1 cellular context compared by ENCODE assay signal in the genomic region with DNA sequence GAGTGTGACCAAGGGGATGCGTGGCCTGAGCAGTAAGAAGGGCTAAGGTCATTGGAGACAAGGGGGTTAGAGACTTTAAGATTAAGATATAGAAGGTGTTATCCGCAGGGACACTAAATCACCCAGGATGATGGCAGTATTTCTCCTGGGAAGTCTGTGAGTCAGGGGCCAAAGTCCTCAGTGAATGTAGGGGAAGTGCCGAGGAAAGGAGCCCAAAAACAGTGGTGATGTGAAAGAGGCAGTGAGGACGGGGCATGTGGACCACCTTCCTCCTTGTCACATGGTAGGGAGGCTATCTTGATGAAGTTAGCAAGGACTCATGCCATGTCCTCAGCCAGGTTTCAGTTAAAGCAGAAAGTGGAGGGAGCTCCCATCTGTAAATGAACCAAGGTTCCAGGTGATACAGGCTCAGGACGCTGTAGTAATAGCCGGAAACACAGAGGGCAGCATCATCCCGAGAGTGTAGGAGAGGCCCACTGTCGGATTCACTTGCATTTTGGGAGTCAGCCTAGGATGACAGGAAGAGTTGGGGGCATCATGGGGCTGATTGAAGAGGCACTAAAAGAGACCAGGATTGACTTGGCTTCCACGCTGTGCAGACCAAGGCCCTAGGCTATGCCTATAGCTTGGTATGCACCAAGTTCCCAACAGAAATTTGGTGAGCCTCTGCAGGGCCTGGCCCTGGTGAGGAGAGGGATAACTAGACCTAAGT.
TF ChIP-seq lines count a peak whose summit lies in the region.

No MANE protein-coding gene starts in this region.

TF ChIP-seq in HepG2, 621 proteins besides CTCF, POLR2A, EP300 and RAD21 (continues in another document):
- TF ChIP-seq MTA3 (CRISPR knock-in tag; IDR thresholded peaks at IDR 0.05) (no peak), IRF9 (CRISPR knock-in tag; IDR thresholded peaks at IDR 0.05; ENCODE audit: borderline replicate concordance) (0 out of 2 replicates have a peak, but pooled peaks have one; percentile 12), ARNTL (CRISPR knock-in tag; IDR thresholded peaks at IDR 0.05) (0 out of 2 replicates have a peak, but pooled peaks have one; percentile 29), ZNF331 (CRISPR knock-in tag; IDR thresholded peaks at IDR 0.05) (no peak), ATAD3A (CRISPR knock-in tag; IDR thresholded peaks at IDR 0.05) (no peak), RXRB (CRISPR knock-in tag; IDR thresholded peaks at IDR 0.05; ENCODE audit: borderline replicate concordance) (0 out of 2 replicates have a peak, but pooled peaks have one; percentile 8), GABPB1 (CRISPR knock-in tag; IDR thresholded peaks at IDR 0.05) (peak; percentile 78), FOSL1 (CRISPR knock-in tag; IDR thresholded peaks at IDR 0.05; ENCODE audit: borderline replicate concordance) (peak; percentile 41; the same call in 1 of the 2 replicates), ZNF879 (CRISPR knock-in tag; IDR thresholded peaks at IDR 0.05) (no peak), TAF1 (CRISPR knock-in tag; IDR thresholded peaks at IDR 0.05) (0 out of 2 replicates have a peak, but pooled peaks have one; percentile 27), ZNF616 (CRISPR knock-in tag; IDR thresholded peaks at IDR 0.05; ENCODE audit: low read depth) (no peak), U2AF1 (optimal IDR thresholded peaks at IDR 0.05; ENCODE audit: low read depth, low read length) (no peak), ZNF720 (CRISPR knock-in tag; IDR thresholded peaks at IDR 0.05) (no peak), ZBTB4 (CRISPR knock-in tag; IDR thresholded peaks at IDR 0.05; ENCODE audit: borderline replicate concordance) (no peak), ZBTB3 (CRISPR knock-in tag; IDR thresholded peaks at IDR 0.05; ENCODE audit: borderline replicate concordance, low read depth) (no peak), CREB3 (CRISPR knock-in tag; IDR thresholded peaks at IDR 0.05) (no peak), ARID5B (CRISPR knock-in tag; IDR thresholded peaks at IDR 0.05) (no peak; the same call in 1 of the 2 replicates), NPAS2 (CRISPR knock-in tag; IDR thresholded peaks at IDR 0.05; ENCODE audit: borderline replicate concordance) (no peak)
- TF ChIP-seq, protein P1, sequence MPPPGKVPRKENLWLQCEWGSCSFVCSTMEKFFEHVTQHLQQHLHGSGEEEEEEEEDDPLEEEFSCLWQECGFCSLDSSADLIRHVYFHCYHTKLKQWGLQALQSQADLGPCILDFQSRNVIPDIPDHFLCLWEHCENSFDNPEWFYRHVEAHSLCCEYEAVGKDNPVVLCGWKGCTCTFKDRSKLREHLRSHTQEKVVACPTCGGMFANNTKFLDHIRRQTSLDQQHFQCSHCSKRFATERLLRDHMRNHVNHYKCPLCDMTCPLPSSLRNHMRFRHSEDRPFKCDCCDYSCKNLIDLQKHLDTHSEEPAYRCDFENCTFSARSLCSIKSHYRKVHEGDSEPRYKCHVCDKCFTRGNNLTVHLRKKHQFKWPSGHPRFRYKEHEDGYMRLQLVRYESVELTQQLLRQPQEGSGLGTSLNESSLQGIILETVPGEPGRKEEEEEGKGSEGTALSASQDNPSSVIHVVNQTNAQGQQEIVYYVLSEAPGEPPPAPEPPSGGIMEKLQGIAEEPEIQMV (CRISPR knock-in tag; IDR thresholded peaks at IDR 0.05; ENCODE audit: low read depth) = 0 out of 2 replicates have a peak, but pooled peaks have one; percentile 29
- TF ChIP-seq, protein P2, sequence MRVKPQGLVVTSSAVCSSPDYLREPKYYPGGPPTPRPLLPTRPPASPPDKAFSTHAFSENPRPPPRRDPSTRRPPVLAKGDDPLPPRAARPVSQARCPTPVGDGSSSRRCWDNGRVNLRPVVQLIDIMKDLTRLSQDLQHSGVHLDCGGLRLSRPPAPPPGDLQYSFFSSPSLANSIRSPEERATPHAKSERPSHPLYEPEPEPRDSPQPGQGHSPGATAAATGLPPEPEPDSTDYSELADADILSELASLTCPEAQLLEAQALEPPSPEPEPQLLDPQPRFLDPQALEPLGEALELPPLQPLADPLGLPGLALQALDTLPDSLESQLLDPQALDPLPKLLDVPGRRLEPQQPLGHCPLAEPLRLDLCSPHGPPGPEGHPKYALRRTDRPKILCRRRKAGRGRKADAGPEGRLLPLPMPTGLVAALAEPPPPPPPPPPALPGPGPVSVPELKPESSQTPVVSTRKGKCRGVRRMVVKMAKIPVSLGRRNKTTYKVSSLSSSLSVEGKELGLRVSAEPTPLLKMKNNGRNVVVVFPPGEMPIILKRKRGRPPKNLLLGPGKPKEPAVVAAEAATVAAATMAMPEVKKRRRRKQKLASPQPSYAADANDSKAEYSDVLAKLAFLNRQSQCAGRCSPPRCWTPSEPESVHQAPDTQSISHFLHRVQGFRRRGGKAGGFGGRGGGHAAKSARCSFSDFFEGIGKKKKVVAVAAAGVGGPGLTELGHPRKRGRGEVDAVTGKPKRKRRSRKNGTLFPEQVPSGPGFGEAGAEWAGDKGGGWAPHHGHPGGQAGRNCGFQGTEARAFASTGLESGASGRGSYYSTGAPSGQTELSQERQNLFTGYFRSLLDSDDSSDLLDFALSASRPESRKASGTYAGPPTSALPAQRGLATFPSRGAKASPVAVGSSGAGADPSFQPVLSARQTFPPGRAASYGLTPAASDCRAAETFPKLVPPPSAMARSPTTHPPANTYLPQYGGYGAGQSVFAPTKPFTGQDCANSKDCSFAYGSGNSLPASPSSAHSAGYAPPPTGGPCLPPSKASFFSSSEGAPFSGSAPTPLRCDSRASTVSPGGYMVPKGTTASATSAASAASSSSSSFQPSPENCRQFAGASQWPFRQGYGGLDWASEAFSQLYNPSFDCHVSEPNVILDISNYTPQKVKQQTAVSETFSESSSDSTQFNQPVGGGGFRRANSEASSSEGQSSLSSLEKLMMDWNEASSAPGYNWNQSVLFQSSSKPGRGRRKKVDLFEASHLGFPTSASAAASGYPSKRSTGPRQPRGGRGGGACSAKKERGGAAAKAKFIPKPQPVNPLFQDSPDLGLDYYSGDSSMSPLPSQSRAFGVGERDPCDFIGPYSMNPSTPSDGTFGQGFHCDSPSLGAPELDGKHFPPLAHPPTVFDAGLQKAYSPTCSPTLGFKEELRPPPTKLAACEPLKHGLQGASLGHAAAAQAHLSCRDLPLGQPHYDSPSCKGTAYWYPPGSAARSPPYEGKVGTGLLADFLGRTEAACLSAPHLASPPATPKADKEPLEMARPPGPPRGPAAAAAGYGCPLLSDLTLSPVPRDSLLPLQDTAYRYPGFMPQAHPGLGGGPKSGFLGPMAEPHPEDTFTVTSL (CRISPR knock-in tag; IDR thresholded peaks at IDR 0.05; ENCODE audit: borderline replicate concordance) = no peak
- TF ChIP-seq, protein P3, sequence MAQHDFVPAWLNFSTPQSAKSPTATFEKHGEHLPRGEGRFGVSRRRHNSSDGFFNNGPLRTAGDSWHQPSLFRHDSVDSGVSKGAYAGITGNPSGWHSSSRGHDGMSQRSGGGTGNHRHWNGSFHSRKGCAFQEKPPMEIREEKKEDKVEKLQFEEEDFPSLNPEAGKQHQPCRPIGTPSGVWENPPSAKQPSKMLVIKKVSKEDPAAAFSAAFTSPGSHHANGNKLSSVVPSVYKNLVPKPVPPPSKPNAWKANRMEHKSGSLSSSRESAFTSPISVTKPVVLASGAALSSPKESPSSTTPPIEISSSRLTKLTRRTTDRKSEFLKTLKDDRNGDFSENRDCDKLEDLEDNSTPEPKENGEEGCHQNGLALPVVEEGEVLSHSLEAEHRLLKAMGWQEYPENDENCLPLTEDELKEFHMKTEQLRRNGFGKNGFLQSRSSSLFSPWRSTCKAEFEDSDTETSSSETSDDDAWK (CRISPR knock-in tag; IDR thresholded peaks at IDR 0.05) = no peak
- TF ChIP-seq, protein P4, sequence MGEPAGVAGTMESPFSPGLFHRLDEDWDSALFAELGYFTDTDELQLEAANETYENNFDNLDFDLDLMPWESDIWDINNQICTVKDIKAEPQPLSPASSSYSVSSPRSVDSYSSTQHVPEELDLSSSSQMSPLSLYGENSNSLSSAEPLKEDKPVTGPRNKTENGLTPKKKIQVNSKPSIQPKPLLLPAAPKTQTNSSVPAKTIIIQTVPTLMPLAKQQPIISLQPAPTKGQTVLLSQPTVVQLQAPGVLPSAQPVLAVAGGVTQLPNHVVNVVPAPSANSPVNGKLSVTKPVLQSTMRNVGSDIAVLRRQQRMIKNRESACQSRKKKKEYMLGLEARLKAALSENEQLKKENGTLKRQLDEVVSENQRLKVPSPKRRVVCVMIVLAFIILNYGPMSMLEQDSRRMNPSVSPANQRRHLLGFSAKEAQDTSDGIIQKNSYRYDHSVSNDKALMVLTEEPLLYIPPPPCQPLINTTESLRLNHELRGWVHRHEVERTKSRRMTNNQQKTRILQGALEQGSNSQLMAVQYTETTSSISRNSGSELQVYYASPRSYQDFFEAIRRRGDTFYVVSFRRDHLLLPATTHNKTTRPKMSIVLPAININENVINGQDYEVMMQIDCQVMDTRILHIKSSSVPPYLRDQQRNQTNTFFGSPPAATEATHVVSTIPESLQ (CRISPR knock-in tag; conservative IDR thresholded peaks at IDR 0.05) = no peak
